ENCODE assay signal across 1 cellular context in the genomic region with DNA sequence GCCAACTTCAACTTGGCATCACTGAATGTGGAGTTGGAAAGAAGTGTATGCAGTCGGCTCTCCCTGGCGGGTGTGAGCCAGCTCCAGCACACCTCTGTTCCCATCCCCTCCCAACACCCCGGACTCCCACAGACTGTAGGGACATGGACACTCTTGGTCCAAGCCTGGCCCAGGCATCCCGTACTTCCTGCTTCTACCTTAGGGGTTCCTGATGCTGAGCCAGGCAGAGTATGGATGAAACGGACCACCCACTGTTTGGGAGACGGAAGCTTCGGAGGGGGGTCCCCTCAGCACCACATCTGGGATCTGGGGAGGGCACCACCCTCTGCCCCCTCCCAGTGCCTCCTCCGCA.
TF ChIP-seq lines count a peak whose summit lies in the region.

No MANE protein-coding gene starts in this region.

TF ChIP-seq in HCT116, 20 proteins besides CTCF, POLR2A, EP300 and RAD21 (continued from another document):
- TF ChIP-seq EZH2 (IDR thresholded peaks at IDR 0.05) (no peak), FOSL1 (IDR thresholded peaks at IDR 0.05; ENCODE audit: low read depth) (no peak), SIN3A (IDR thresholded peaks at IDR 0.05; ENCODE audit: low read depth) (no peak)
- TF ChIP-seq, protein P1, sequence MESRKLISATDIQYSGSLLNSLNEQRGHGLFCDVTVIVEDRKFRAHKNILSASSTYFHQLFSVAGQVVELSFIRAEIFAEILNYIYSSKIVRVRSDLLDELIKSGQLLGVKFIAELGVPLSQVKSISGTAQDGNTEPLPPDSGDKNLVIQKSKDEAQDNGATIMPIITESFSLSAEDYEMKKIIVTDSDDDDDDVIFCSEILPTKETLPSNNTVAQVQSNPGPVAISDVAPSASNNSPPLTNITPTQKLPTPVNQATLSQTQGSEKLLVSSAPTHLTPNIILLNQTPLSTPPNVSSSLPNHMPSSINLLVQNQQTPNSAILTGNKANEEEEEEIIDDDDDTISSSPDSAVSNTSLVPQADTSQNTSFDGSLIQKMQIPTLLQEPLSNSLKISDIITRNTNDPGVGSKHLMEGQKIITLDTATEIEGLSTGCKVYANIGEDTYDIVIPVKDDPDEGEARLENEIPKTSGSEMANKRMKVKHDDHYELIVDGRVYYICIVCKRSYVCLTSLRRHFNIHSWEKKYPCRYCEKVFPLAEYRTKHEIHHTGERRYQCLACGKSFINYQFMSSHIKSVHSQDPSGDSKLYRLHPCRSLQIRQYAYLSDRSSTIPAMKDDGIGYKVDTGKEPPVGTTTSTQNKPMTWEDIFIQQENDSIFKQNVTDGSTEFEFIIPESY (IDR thresholded peaks at IDR 0.05; ENCODE audit: extremely low read depth, insufficient replicate concordance, low read length): no peak
